ENCODE assay signal across 18 cellular contexts in the genomic region with DNA sequence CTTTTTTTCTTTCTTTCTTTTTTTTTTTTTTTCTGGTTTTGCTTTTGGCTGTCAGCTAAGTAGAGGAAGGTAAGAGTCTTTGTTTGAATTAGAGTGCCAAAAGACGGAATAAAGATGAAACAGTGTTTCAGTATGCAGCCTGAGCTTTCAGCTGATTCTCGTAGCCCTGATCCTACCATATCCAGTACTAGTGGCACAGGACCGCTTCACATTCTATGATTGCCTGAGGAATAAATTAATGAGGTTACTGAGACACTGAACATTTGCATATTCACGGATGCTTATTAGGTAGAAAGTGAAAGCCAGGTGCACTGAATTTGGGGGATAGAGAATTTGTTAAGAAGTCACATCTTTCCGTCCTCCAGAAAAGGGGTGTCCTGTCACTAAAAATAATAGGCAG.
"Had no signal": no experiment of that assay in that cellular context is flagged by ENCODE, and none has a peak within 500 bp of the region (broad histone marks: within the 10 kb centered on the region; RNA-seq: fewer than 3 reads in every experiment).

No MANE protein-coding gene starts in this region.

- ATAC-seq: activated CD8-positive, alpha-beta T cell treated with anti-CD3 and anti-CD28 coated beads, Interleukin-2, amount 10 ng/mL, durations not matched to agents 7 days and 5 days; gastrocnemius medialis; natural killer cell; psoas muscle; right lobe of liver had no signal

- H3K9me3 Mint-ChIP-seq: activated naive CD4-positive, alpha-beta T cell treated with anti-CD3 and anti-CD28 coated beads, Interleukin-2, amount 50 U/mL, for 24 hours; natural killer cell; stimulated activated naive CD8-positive, alpha-beta T cell treated with anti-CD3 and anti-CD28 coated beads, Interleukin-15, Interleukin-2, amounts not matched to agents 100 ng/mL and 50 ng/mL, for 24 hours had no signal

- H3K27ac Mint-ChIP-seq: activated CD8-positive, alpha-beta T cell treated with anti-CD3 and anti-CD28 coated beads, Interleukin-2, amount 10 ng/mL, durations not matched to agents 7 days and 5 days; activated naive CD4-positive, alpha-beta T cell treated with anti-CD3 and anti-CD28 coated beads, Interleukin-2, amount 50 U/mL, for 24 hours; natural killer cell; stimulated activated naive CD8-positive, alpha-beta T cell treated with anti-CD3 and anti-CD28 coated beads, Interleukin-15, Interleukin-2, amounts not matched to agents 100 ng/mL and 50 ng/mL, for 24 hours had no signal

- H3K27ac ChIP-seq: gastrocnemius medialis, psoas muscle, right lobe of liver, thoracic aorta had no signal

- H3K4me3 Mint-ChIP-seq: activated CD8-positive, alpha-beta T cell treated with anti-CD3 and anti-CD28 coated beads, Interleukin-2, amount 10 ng/mL, durations not matched to agents 7 days and 5 days; activated naive CD4-positive, alpha-beta T cell treated with anti-CD3 and anti-CD28 coated beads, Interleukin-2, amount 50 U/mL, for 24 hours; natural killer cell; stimulated activated naive CD8-positive, alpha-beta T cell treated with anti-CD3 and anti-CD28 coated beads, Interleukin-15, Interleukin-2, amounts not matched to agents 100 ng/mL and 50 ng/mL, for 24 hours had no signal

- H3K4me3 ChIP-seq: gastrocnemius medialis, psoas muscle, right lobe of liver, smooth muscle cell, thoracic aorta had no signal

- H3K36me3 Mint-ChIP-seq: activated naive CD4-positive, alpha-beta T cell treated with anti-CD3 and anti-CD28 coated beads, Interleukin-2, amount 50 U/mL, for 24 hours; natural killer cell had no signal

- DNase-seq: activated CD4-positive, alpha-beta T cell treated with anti-CD3 and anti-CD28 coated beads for 4 hours; activated CD8-positive, alpha-beta memory T cell treated with anti-CD3 and anti-CD28 coated beads, Interleukin-2, amount 50 U/mL, for 4 hours; activated CD8-positive, alpha-beta T cell treated with anti-CD3 and anti-CD28 coated beads, Interleukin-2, amount 10 ng/mL, durations not matched to agents 7 days and 5 days; activated effector memory CD4-positive, alpha-beta T cell treated with anti-CD3 and anti-CD28 coated beads, Interleukin-2, amount 50 U/mL, for 16 hours; activated T-cell treated with anti-CD3 and anti-CD28 coated beads, Interleukin-2, amount 50 U/mL, for 48 hours; amniotic stem cell; dermis blood vessel endothelial cell; erythroblast; gastrocnemius medialis; natural killer cell; occipital lobe; psoas muscle; right lobe of liver; SK-N-SH had no signal
